8 cellular contexts compared by ENCODE assay signal in the genomic region with DNA sequence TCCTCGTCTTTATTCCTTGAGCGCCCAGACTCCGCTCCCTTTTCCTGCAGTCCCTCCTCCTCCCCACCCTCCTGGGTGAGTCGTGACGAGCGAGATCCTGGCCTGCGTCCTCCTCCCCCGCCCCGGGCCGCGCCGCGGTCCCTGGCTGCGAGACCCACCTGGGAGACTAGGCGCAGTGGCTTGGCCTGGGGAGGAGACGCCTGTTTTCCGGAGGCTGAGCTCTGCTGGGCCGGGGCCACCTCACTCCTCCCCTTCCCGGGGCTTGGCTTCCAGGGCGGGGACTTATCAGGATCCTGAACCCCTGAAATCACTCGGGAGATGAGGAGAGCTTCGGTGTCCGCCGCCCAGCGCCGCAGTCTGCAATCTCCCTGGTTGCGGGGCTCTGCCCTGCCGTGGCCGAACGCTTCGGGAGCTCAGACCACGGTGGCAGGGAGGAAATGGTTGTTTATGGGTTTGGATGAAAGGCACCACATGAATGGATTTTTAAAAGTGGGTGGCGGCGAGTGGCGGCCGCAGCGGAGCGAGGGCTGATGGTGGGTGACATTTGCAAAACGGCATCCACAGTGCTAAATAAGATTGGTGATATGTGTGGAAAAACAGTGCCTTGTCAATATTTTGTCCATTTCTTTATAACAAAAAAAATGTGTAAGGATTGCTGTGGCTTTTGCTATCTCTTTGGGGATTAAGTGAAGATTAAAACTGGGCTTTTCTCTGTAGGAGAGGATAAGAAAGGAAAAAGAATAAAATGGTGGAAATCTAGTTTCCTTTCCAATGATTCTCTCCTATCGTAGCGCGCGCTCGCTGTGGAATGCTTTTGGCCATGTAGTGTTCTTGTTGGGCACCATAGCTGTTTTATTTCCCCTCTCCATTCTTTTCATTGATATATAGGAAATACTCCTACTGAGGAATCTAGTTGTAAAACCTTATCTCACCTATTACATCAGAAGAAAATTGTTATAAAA. TPM values are rescaled to one million over a fixed set of nuclear protein-coding genes. Genes with fewer than 3 reads are reported as not detected.
DNase-seq lines count a peak whose midpoint lies in the region; ATAC-seq and TF ChIP-seq lines count a peak whose summit lies in the region.

No MANE protein-coding gene starts in this region.

- H3K4me3 ChIP-seq in NT2/D1 (ENCODE audit: insufficient read length, low read depth) = peak overlapping the region; percentile 66
- peak overlapping the region; percentile 78 for H3K4me3 ChIP-seq in fibroblast of pulmonary artery (replicated peaks; ENCODE audit: low read depth, low read length)
- H3K4me3 ChIP-seq in tibial artery = peak overlapping the region; percentile 70 to 75

- H3K36me3 ChIP-seq in NT2/D1 (ENCODE audit: insufficient read depth, insufficient read length, low read length) (no peaks in the 10 kb centered on the region), tibial artery (no peaks in the 10 kb centered on the region)

- no peaks in the 10 kb centered on the region for H3K9me3 ChIP-seq in NT2/D1 (ENCODE audit: insufficient read depth, low read length)
- no peaks in the 10 kb centered on the region for H3K9me3 ChIP-seq in tibial artery

- H3K36me3 Mint-ChIP-seq in natural killer cell = no peaks in the 10 kb centered on the region

- peak; percentile 46 for DNase-seq in GM13976 (ENCODE audit: low spot score)
- DNase-seq in NT2/D1 (ENCODE audit: low read depth, low spot score) = no peak
- peak; percentile 9 for DNase-seq in activated T-helper 9 cell treated with anti-CD3 and anti-CD28 coated beads, Interleukin-2, amount 50 U/mL, for 16 hours (ENCODE audit: low read depth)
- peak; percentile 50 for DNase-seq in fibroblast of pulmonary artery (ENCODE audit: low read depth)
- peak; percentile 27 for DNase-seq in natural killer cell
- peak; percentile 80 to 87 for DNase-seq in tibial artery
- no peak for DNase-seq in SKM-1 (lab: John Stamatoyannopoulos, UW; ENCODE audit: unreplicated experiment)

- H3K27ac Mint-ChIP-seq in natural killer cell = peak overlapping the region in 1 of 2 donors; percentile 77

- H3K4me1 Mint-ChIP-seq in natural killer cell = peaks cover 21 to 31% of the 10 kb centered on the region in 2 donors

- in situ Hi-C loops in GM13976 (cut with MboI; ENCODE audit: low sequenced_read_pairs, unreplicated experiment) = no loop called here

- H3K9ac ChIP-seq in NT2/D1 (ENCODE audit: insufficient read length, low read depth) = peak overlapping the region; percentile 76

- H3K27me3 ChIP-seq in NT2/D1 (ENCODE audit: insufficient read depth, insufficient read length) (peaks cover 44% of the 10 kb centered on the region), tibial artery (no peaks in the 10 kb centered on the region)

- peak overlapping the region; percentile 73 to 85 for H3K27ac ChIP-seq in tibial artery

- H3K4me1 ChIP-seq in NT2/D1 (ENCODE audit: insufficient read depth, insufficient read length) = no peaks in the 10 kb centered on the region
- peaks cover 0 to 30% (median 11%) of the 10 kb centered on the region in 4 donors for H3K4me1 ChIP-seq in tibial artery

- no peak for ATAC-seq in natural killer cell
- no peak for ATAC-seq in HG03457 (IDR thresholded peaks at IDR 0.05; ENCODE audit: unreplicated experiment)

- intact Hi-C loops in natural killer cell (cut with micrococcal nuclease) (loop anchor here (10.0 kb wide), 1 partner anchor 122 kb away; the partner anchor contains the start of gene TOR2A), tibial artery (cut with DNase I; ENCODE audit: low total_unique reads) (loop anchor here (5.0 kb wide), 1 partner anchor 304 kb away; the partner anchor contains the start of gene ST6GALNAC4)

- TF ChIP-seq CTCF in GM13976 (IDR thresholded peaks at IDR 0.05; ENCODE audit: borderline replicate concordance, control extremely low read depth, extremely low read depth, insufficient read depth, missing control alignments) = no peak
- TF ChIP-seq CTCF in fibroblast of pulmonary artery (IDR thresholded peaks at IDR 0.05; ENCODE audit: low read length, missing control alignments) = no peak
- no peak for TF ChIP-seq CTCF in natural killer cell (IDR thresholded peaks at IDR 0.05)
- TF ChIP-seq CTCF in tibial artery (IDR thresholded peaks at IDR 0.05) = no peak

- peak overlapping the region; percentile 80 for H3K4me3 Mint-ChIP-seq in natural killer cell

- H3K27me3 Mint-ChIP-seq in natural killer cell (ENCODE audit: low read depth in 2 of 2) = peaks cover 38 to 48% of the 10 kb centered on the region in 2 donors

- no peaks in the 10 kb centered on the region for H3K9me3 Mint-ChIP-seq in natural killer cell

RNA-seq across cellular contexts. Expression of gene STXBP1, which starts 1.2 kb away (rescaled TPM):
- total RNA-seq in natural killer cell = 1 to 10 TPM in 2 of 3 donors, under 1 TPM in 1; 0.97 to 1.8 (median 1.6) TPM

Comparison
In these comparisons a context has a peak if more than half of its experiments do, and no peak if none do; other contexts are left out.
1. DNase-seq: peak in GM13976 (single experiment), activated T-helper 9 cell treated with anti-CD3 and anti-CD28 coated beads, Interleukin-2, amount 50 U/mL, for 16 hours (single experiment), fibroblast of pulmonary artery (single experiment), natural killer cell (single experiment) and tibial artery (2 of 2); none in NT2/D1 (single experiment) and SKM-1 (single experiment).
2. Peak in every context shown above with its lines, with median percentiles within 50 percentile points of each other: H3K4me3 ChIP-seq.